10 cellular contexts compared by ENCODE assay signal in genomic region chr18:3213231-3214059, GRCh38. TPM values are rescaled to one million over a fixed set of nuclear protein-coding genes. Genes with fewer than 3 reads are reported as not detected.
DNase-seq lines count a peak whose midpoint lies in the region; ATAC-seq, FAIRE-seq and TF ChIP-seq lines count a peak whose summit lies in the region.
"Had no signal": no experiment of that assay in that cellular context is flagged by ENCODE, and none has a peak within 500 bp of the region (broad histone marks: within the 10 kb centered on the region; RNA-seq: fewer than 3 reads in every experiment).

No MANE protein-coding gene starts in this region.

- POLR2A ChIA-PET in CD8-positive, alpha-beta T cell (lab: Charles Lee) = interaction anchor here (0.7 kb wide), 2 partner anchors 136 to 519 kb away, joined by 3 read pairs; no protein-coding TSS in a partner anchor
- POLR2A ChIA-PET in activated CD8-positive, alpha-beta T cell treated with anti-CD3 and anti-CD28 coated beads for 36 hours (lab: Charles Lee) = interaction anchor here (0.6 kb wide), 1 partner anchor 7 kb away, joined by 3 read pairs; no protein-coding TSS in a partner anchor

- peak in 1 of 7 experiments; percentile 6 for DNase-seq in CD8-positive, alpha-beta T cell
- peak; percentile 17 for DNase-seq in activated CD8-positive, alpha-beta T cell treated with anti-CD3 and anti-CD28 coated beads for 36 hours
- DNase-seq in left kidney (ENCODE audit: low read depth, low spot score) (peak; percentile 18), D721Med (ENCODE audit: insufficient read length, low spot score) (no peak), vagina (ENCODE audit: extremely low spot score in 2 of 2) (no peak), spleen (no peak), anterior cingulate cortex (lab: John Stamatoyannopoulos, UW) (no peak)
- DNase-seq: NCI-H446 had no signal

- TF ChIP-seq POLR2A in vagina (IDR thresholded peaks at IDR 0.05) (no peak), spleen (IDR thresholded peaks at IDR 0.05) (no peak)

- peaks cover 13% of the 10 kb centered on the region for H3K4me1 ChIP-seq in CD8-positive, alpha-beta T cell (ENCODE audit: insufficient read depth, low read length)
- H3K4me1 ChIP-seq in vagina = peaks cover 10% of the 10 kb centered on the region
- H3K4me1 ChIP-seq in spleen = peaks cover 0 to 12% (median 6%) of the 10 kb centered on the region in 6 donors

- 32 to 41% (median 38%) methylated on average over 6 of the region's 6 CpGs for WGBS in spleen, 5 donors

- no peaks in the 10 kb centered on the region for H3K27me3 Mint-ChIP-seq in CD8-positive, alpha-beta T cell (ENCODE audit: low read depth)
- no peaks in the 10 kb centered on the region for H3K27me3 Mint-ChIP-seq in activated CD8-positive, alpha-beta T cell treated with anti-CD3 and anti-CD28 coated beads for 36 hours

- CTCF ChIA-PET in CD8-positive, alpha-beta T cell (lab: Charles Lee) = no interaction called here
- CTCF ChIA-PET in activated CD8-positive, alpha-beta T cell treated with anti-CD3 and anti-CD28 coated beads for 36 hours (lab: Charles Lee) = interaction anchor here (0.9 to 3.5 kb wide), 5 partner anchors 21 to 151 kb away, joined by 3 to 15 read pairs (median 3); no protein-coding TSS in a partner anchor

- H3K36me3 Mint-ChIP-seq in CD8-positive, alpha-beta T cell = peaks cover 12% of the 10 kb centered on the region
- no peaks in the 10 kb centered on the region for H3K36me3 Mint-ChIP-seq in activated CD8-positive, alpha-beta T cell treated with anti-CD3 and anti-CD28 coated beads for 36 hours (ENCODE audit: low read depth)

- H3K9me3 ChIP-seq in CD8-positive, alpha-beta T cell (ENCODE audit: low read length) = no peaks in the 10 kb centered on the region
- H3K9me3 ChIP-seq in vagina (no peaks in the 10 kb centered on the region), spleen (no peaks in the 10 kb centered on the region)

- H3K4me3 ChIP-seq in CD8-positive, alpha-beta T cell (ENCODE audit: low read depth, low read length) = no peak overlapping the region
- H3K4me3 ChIP-seq in vagina (no peak overlapping the region), spleen (no peak overlapping the region)

- no peak for FAIRE-seq in D721Med (lab: Jason Lieb, UNC)

- peak overlapping the region; percentile 29 for H3K4me3 Mint-ChIP-seq in CD8-positive, alpha-beta T cell
- no peak overlapping the region for H3K4me3 Mint-ChIP-seq in activated CD8-positive, alpha-beta T cell treated with anti-CD3 and anti-CD28 coated beads for 36 hours
- H3K4me3 Mint-ChIP-seq: T-helper 1 cell treated with Interleukin-12 subunit alpha and Interleukin-12 subunit beta and Interleukin-4 antibody, amounts not matched to agents 30 μg/mL and 1 μg/mL, for 36 hours had no signal

- H3K27ac ChIP-seq in CD8-positive, alpha-beta T cell (ENCODE audit: low read depth, low read length) = peak overlapping the region; percentile 34
- H3K27ac ChIP-seq in vagina (no peak overlapping the region), spleen (no peak overlapping the region)

- H3K9me3 Mint-ChIP-seq in CD8-positive, alpha-beta T cell = no peaks in the 10 kb centered on the region
- no peaks in the 10 kb centered on the region for H3K9me3 Mint-ChIP-seq in activated CD8-positive, alpha-beta T cell treated with anti-CD3 and anti-CD28 coated beads for 36 hours
- H3K9me3 Mint-ChIP-seq: T-helper 1 cell treated with Interleukin-12 subunit alpha and Interleukin-12 subunit beta and Interleukin-4 antibody, amounts not matched to agents 30 μg/mL and 1 μg/mL, for 36 hours had no signal

- peak; percentile 93 for ATAC-seq in CD8-positive, alpha-beta T cell
- ATAC-seq in GM21723 (IDR thresholded peaks at IDR 0.05; ENCODE audit: unreplicated experiment) = peak; percentile 45
- ATAC-seq in activated CD8-positive, alpha-beta T cell treated with anti-CD3 and anti-CD28 coated beads for 36 hours = peak; percentile 59

- peaks cover 17% of the 10 kb centered on the region for H3K4me1 Mint-ChIP-seq in CD8-positive, alpha-beta T cell (ENCODE audit: low read depth)
- peaks cover 24% of the 10 kb centered on the region for H3K4me1 Mint-ChIP-seq in activated CD8-positive, alpha-beta T cell treated with anti-CD3 and anti-CD28 coated beads for 36 hours (ENCODE audit: low read depth)

- H3K36me3 ChIP-seq in CD8-positive, alpha-beta T cell (ENCODE audit: insufficient read depth, low read length) = no peaks in the 10 kb centered on the region
- H3K36me3 ChIP-seq in vagina = no peaks in the 10 kb centered on the region
- peaks cover 0 to 6% (median 0%) of the 10 kb centered on the region in 6 donors for H3K36me3 ChIP-seq in spleen

- peak overlapping the region; percentile 84 for H3K27ac Mint-ChIP-seq in CD8-positive, alpha-beta T cell
- peak overlapping the region; percentile 68 for H3K27ac Mint-ChIP-seq in activated CD8-positive, alpha-beta T cell treated with anti-CD3 and anti-CD28 coated beads for 36 hours
- H3K27ac Mint-ChIP-seq: T-helper 1 cell treated with Interleukin-12 subunit alpha and Interleukin-12 subunit beta and Interleukin-4 antibody, amounts not matched to agents 30 μg/mL and 1 μg/mL, for 36 hours had no signal

- TF ChIP-seq CTCF in CD8-positive, alpha-beta T cell (IDR thresholded peaks at IDR 0.05) = no peak
- TF ChIP-seq CTCF in activated CD8-positive, alpha-beta T cell treated with anti-CD3 and anti-CD28 coated beads for 36 hours (IDR thresholded peaks at IDR 0.05) = no peak
- TF ChIP-seq CTCF in D721Med (IDR thresholded peaks at IDR 0.05; ENCODE audit: insufficient read depth, missing control alignments) (no peak), vagina (IDR thresholded peaks at IDR 0.05) (no peak), spleen (IDR thresholded peaks at IDR 0.05 in 8 of 11, conservative IDR thresholded peaks at IDR 0.05 in 3 of 11) (no peak)

- H3K27me3 ChIP-seq in CD8-positive, alpha-beta T cell (ENCODE audit: insufficient read depth, low read length) = no peaks in the 10 kb centered on the region
- H3K27me3 ChIP-seq in vagina = no peaks in the 10 kb centered on the region
- no peaks in the 10 kb centered on the region for H3K27me3 ChIP-seq in spleen (replicated peaks in 1 of 7)

- intact Hi-C loops in CD8-positive, alpha-beta T cell (cut with DNase I, micrococcal nuclease) = loop anchor here in 1 of 2 experiments (5.0 kb wide), 1 partner anchor 61 kb away; no protein-coding TSS in a partner anchor
- intact Hi-C loops in activated CD8-positive, alpha-beta T cell treated with anti-CD3 and anti-CD28 coated beads for 36 hours (cut with micrococcal nuclease) = no loop called here
- intact Hi-C loops in vagina (cut with DNase I) = no loop called here
- intact Hi-C loops in spleen (cut with DNase I; ENCODE audit: low total_unique reads) = no loop called here

RNA-seq across cellular contexts. Expression of gene MYOM1, which starts 6.3 kb away (rescaled TPM):
- total RNA-seq in CD8-positive, alpha-beta T cell = 1 to 10 TPM; 2.7 to 3.3 TPM
- total RNA-seq in activated CD8-positive, alpha-beta T cell treated with anti-CD3 and anti-CD28 coated beads for 36 hours = 1 to 10 TPM; 1.0 to 1.3 TPM
- total RNA-seq in vagina = 1.2 TPM
- total RNA-seq in spleen = 1 to 10 TPM; 1.4 to 2.7 (median 1.8) TPM
- polyA plus RNA-seq in spleen = 1 to 10 TPM; 1.2 to 6.2 (median 2.4) TPM

RNA-seq across cellular contexts. Expression of gene MYL12A, which starts 34.2 kb away (rescaled TPM):
- 100 to 1,000 TPM; 129 to 137 TPM for total RNA-seq in CD8-positive, alpha-beta T cell
- total RNA-seq in activated CD8-positive, alpha-beta T cell treated with anti-CD3 and anti-CD28 coated beads for 36 hours = 100 to 1,000 TPM; 405 to 423 TPM
- total RNA-seq in vagina = 193 TPM
- total RNA-seq in spleen = 100 to 1,000 TPM; 442 to 675 (median 581) TPM
- 100 to 1,000 TPM; 422 to 675 (median 592) TPM for polyA plus RNA-seq in spleen

RNA-seq across cellular contexts. Expression of gene MYL12B, which starts 48.5 kb away (rescaled TPM):
- 100 to 1,000 TPM; 117 to 132 TPM for total RNA-seq in CD8-positive, alpha-beta T cell
- total RNA-seq in activated CD8-positive, alpha-beta T cell treated with anti-CD3 and anti-CD28 coated beads for 36 hours = 100 to 1,000 TPM; 243 to 264 TPM
- total RNA-seq in vagina (214 TPM), spleen (100 to 1,000 TPM; 176 to 254 (median 199) TPM)
- polyA plus RNA-seq in spleen = 100 to 1,000 TPM; 290 to 371 (median 360) TPM

Comparison
In these comparisons a context has a peak if more than half of its experiments do, and no peak if none do; other contexts are left out.
1. DNase-seq: peak in activated CD8-positive, alpha-beta T cell treated with anti-CD3 and anti-CD28 coated beads for 36 hours (single experiment) and left kidney (single experiment); none in D721Med (single experiment), vagina (0 of 2), spleen (single experiment) and anterior cingulate cortex (0 of 58).
2. Peak in every context shown above with its lines, with median percentiles within 50 percentile points of each other: ATAC-seq.